1 cellular context compared by ENCODE assay signal in genomic region chr3:157488144-157488543, GRCh38.
TF ChIP-seq lines count a peak whose summit lies in the region.

No MANE protein-coding gene starts in this region.

TF ChIP-seq in endothelial cell of umbilical vein, 7 proteins besides CTCF, POLR2A, EP300 and RAD21:
- TF ChIP-seq MYC (IDR thresholded peaks at IDR 0.05; ENCODE audit: low read depth, low read length) (no peak), JUN (IDR thresholded peaks at IDR 0.05; ENCODE audit: borderline replicate concordance, insufficient read depth, insufficient read length, low read depth) (no peak), EZH2 (IDR thresholded peaks at IDR 0.05; ENCODE audit: borderline replicate concordance, low read depth, low read length, severe bottlenecking) (no peak), FOS (IDR thresholded peaks at IDR 0.05; ENCODE audit: borderline replicate concordance, insufficient read depth, low read length) (no peak), MAX (IDR thresholded peaks at IDR 0.05; ENCODE audit: insufficient read depth, insufficient read length) (no peak), GATA2 (IDR thresholded peaks at IDR 0.05; ENCODE audit: insufficient read depth, insufficient read length, low read depth, low read length) (no peak), POLR2AphosphoS5 (IDR thresholded peaks at IDR 0.05; ENCODE audit: insufficient read depth, low read depth, low read length) (no peak)
TF ChIP-seq in endothelial cell of umbilical vein: peak in this region for 0.
